ENCODE assay signal across 1 cellular context in genomic region chr7:137606061-137606674, GRCh38.
TF ChIP-seq lines count a peak whose summit lies in the region.

No MANE protein-coding gene starts in this region.

TF ChIP-seq in GM12878, 131 proteins besides CTCF, POLR2A, EP300 and RAD21 (continued from another document):
- TF ChIP-seq, protein P1, sequence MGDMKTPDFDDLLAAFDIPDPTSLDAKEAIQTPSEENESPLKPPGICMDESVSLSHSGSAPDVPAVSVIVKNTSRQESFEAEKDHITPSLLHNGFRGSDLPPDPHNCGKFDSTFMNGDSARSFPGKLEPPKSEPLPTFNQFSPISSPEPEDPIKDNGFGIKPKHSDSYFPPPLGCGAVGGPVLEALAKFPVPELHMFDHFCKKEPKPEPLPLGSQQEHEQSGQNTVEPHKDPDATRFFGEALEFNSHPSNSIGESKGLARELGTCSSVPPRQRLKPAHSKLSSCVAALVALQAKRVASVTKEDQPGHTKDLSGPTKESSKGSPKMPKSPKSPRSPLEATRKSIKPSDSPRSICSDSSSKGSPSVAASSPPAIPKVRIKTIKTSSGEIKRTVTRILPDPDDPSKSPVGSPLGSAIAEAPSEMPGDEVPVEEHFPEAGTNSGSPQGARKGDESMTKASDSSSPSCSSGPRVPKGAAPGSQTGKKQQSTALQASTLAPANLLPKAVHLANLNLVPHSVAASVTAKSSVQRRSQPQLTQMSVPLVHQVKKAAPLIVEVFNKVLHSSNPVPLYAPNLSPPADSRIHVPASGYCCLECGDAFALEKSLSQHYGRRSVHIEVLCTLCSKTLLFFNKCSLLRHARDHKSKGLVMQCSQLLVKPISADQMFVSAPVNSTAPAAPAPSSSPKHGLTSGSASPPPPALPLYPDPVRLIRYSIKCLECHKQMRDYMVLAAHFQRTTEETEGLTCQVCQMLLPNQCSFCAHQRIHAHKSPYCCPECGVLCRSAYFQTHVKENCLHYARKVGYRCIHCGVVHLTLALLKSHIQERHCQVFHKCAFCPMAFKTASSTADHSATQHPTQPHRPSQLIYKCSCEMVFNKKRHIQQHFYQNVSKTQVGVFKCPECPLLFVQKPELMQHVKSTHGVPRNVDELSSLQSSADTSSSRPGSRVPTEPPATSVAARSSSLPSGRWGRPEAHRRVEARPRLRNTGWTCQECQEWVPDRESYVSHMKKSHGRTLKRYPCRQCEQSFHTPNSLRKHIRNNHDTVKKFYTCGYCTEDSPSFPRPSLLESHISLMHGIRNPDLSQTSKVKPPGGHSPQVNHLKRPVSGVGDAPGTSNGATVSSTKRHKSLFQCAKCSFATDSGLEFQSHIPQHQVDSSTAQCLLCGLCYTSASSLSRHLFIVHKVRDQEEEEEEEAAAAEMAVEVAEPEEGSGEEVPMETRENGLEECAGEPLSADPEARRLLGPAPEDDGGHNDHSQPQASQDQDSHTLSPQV (IDR thresholded peaks at IDR 0.05), result no peak
- TF ChIP-seq CBFB (IDR thresholded peaks at IDR 0.05; ENCODE audit: low read depth) (no peak), FOS (IDR thresholded peaks at IDR 0.05; ENCODE audit: borderline replicate concordance, extremely low read depth, insufficient read length) (no peak), ZNF217 (IDR thresholded peaks at IDR 0.05) (no peak)
